Comparison of ENCODE assay signal across 9 cellular contexts in the genomic region with DNA sequence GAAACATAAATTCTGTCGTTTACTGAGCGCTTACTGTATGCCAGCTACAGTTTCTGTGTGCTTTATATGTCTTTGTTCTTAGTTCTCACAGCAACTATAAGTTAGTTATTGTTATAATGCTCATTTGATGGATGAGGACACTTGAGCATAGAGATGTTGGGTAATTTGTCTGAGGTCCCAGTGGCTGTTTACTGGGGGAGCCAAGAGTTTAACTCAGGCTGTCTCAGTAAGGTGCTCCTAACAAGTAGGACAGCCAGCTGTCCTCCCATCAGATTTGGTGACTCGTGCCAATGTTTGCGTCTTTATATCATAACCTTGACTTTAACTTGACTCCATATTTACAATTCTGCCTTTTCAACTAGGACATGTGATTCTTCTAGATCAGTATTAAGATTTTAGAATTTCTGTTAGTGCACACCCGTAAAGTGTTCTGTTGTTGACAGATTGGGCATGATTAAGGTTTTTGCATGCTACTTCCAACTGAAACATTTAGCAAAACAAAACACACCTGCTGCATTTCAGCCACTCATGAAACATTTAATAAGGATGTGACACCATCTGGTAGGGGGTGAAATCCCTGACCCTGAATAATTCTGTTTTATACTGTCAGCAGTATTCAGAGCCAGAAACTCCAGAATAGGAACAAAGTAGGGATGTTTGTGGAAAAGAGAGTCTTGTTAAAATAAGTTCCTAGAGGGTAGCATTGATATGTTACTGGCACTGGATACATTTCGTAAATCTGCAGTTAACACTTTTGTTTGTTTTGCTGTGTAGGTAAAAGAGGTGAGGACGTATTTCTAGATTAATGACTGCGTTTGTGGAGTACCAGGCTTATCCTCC. TPM values are rescaled to one million over a fixed set of nuclear protein-coding genes. Genes with fewer than 3 reads are reported as not detected.
DNase-seq lines count a peak whose midpoint lies in the region; ATAC-seq, FAIRE-seq and TF ChIP-seq lines count a peak whose summit lies in the region.
"Had no signal": no experiment of that assay in that cellular context is flagged by ENCODE, and none has a peak within 500 bp of the region (broad histone marks: within the 10 kb centered on the region; RNA-seq: fewer than 3 reads in every experiment).

No MANE protein-coding gene starts in this region.

- TF ChIP-seq POLR2A in GM12892 (IDR thresholded peaks at IDR 0.05; ENCODE audit: low read depth, low read length) = no peak

- no peaks in the 10 kb centered on the region for H3K36me3 ChIP-seq in A673 (ENCODE audit: insufficient read depth, low read length, poor library complexity, severe bottlenecking)
- peaks cover 8% of the 10 kb centered on the region for H3K36me3 ChIP-seq in SJCRH30

- ATAC-seq in omental fat pad (ENCODE audit: low FRiP score) = no peak
- no peak for ATAC-seq in HG03439 (IDR thresholded peaks at IDR 0.05; ENCODE audit: unreplicated experiment)

- BruUV-seq in A673 (replicated peaks; lab: Mats Ljungman, UMichigan) = no TSS peak

- H3K27ac ChIP-seq in A673 (ENCODE audit: low read depth, low read length, poor library complexity, severe bottlenecking) (no peak overlapping the region), SJCRH30 (no peak overlapping the region)

- H3K27me3 ChIP-seq in A673 (replicated peaks; ENCODE audit: insufficient read depth, low read depth, low read length, poor library complexity) (no peaks in the 10 kb centered on the region), SJCRH30 (no peaks in the 10 kb centered on the region)

- H3K4me1 ChIP-seq in A673 (ENCODE audit: insufficient read depth, low read length, poor library complexity, severe bottlenecking) = peaks cover 3% of the 10 kb centered on the region
- peaks cover 6% of the 10 kb centered on the region for H3K4me1 ChIP-seq in SJCRH30

- TF ChIP-seq CTCF in A673 (conservative IDR thresholded peaks at IDR 0.05; ENCODE audit: low read depth, low read length) (no peak), omental fat pad (IDR thresholded peaks at IDR 0.05) (no peak)

- peak overlapping the region; percentile 74 for H3K4me3 ChIP-seq in A673 (ENCODE audit: low read depth, low read length, poor library complexity, severe bottlenecking)
- H3K4me3 ChIP-seq in SJCRH30 = peak overlapping the region; percentile 97; the same call in 1 of the 2 replicates
- H3K4me3 ChIP-seq in iPS-18c (ENCODE audit: insufficient read depth, low read depth, low read length) = 0 out of 2 replicates have a peak overlapping the region, but pooled peaks have one; percentile 98

- H3K9me3 ChIP-seq in A673 (ENCODE audit: low read depth, low read length, poor library complexity, severe bottlenecking) (no peaks in the 10 kb centered on the region), SJCRH30 (replicated peaks) (no peaks in the 10 kb centered on the region), iPS-18c (ENCODE audit: control insufficient read depth, insufficient read depth, low read length) (no peaks in the 10 kb centered on the region)

- intact Hi-C loops in A673 (cut with micrococcal nuclease; ENCODE audit: unreplicated experiment) = no loop called here

- DNase-seq in A673 (ENCODE audit: low spot score) = no peak
- no peak for DNase-seq in GM12892 (ENCODE audit: insufficient read length)
- peak in 1 of 2 experiments; percentile 4 for DNase-seq in SJCRH30
- DNase-seq in NCI-H187 treated with DMSO at 0.1 percent for 48 hours (lab: John Stamatoyannopoulos, UW) = no peak
- no peak for DNase-seq in omental fat pad (ENCODE audit: low spot score)
- no peak for DNase-seq in DMS79 treated with DMSO at 0.1 percent for 48 hours (lab: John Stamatoyannopoulos, UW)
- DNase-seq: activated CD4-positive, alpha-beta T cell treated with anti-CD3 and anti-CD28 coated beads, Interleukin-2, amount 50 U/mL, for 4 hours had no signal

- CTCF ChIA-PET in A673 (lab: Charles Lee) = no interaction called here

- FAIRE-seq in GM12892 (lab: Jason Lieb, UNC) = peak; percentile 57

- POLR2A ChIA-PET in A673 (lab: Charles Lee; ENCODE audit: low non-redundant PET) = no interaction called here

RNA-seq across cellular contexts. Expression of a gene that starts 1.9 kb away (rescaled TPM):
- 119 TPM in 2 replicates for total RNA-seq in A673 (2021)
- polyA plus RNA-seq in GM12892 (2012; ENCODE audit: missing spikeins) = 14.0 TPM
- total RNA-seq in SJCRH30 (2014; rRNA removed; shearing (Covaris generic)) = 76.0 and 81.3 TPM in 2 replicates
- 100 to 1,000 TPM in 3 of 4 donors, 10 to 100 TPM in 1; 87.3 to 154 (median 106) TPM for total RNA-seq in omental fat pad

RNA-seq across cellular contexts. Expression of a gene that starts 40.7 kb away (rescaled TPM):
- total RNA-seq in A673 (2021) (37.0 and 41.1 TPM in 2 replicates), omental fat pad (10 to 100 TPM; 21.4 to 33.3 (median 23.4) TPM)
- polyA plus RNA-seq in GM12892 (2012; ENCODE audit: missing spikeins) = 20.6 TPM
- total RNA-seq in SJCRH30 (2014; rRNA removed; shearing (Covaris generic)) = 17.4 and 19.9 TPM in 2 replicates

RNA-seq across cellular contexts. Expression of a gene that starts 40.9 kb away (rescaled TPM):
- total RNA-seq in A673 (2021) (7.4 and 11.4 TPM in 2 replicates), omental fat pad (1 to 10 TPM; 4.8 to 9.8 (median 6.0) TPM)
- polyA plus RNA-seq in GM12892 (2012; ENCODE audit: missing spikeins) = 3.2 TPM
- total RNA-seq in SJCRH30 (2014; rRNA removed; shearing (Covaris generic)) = 3.2 and 3.6 TPM in 2 replicates
